ENCODE assay signal across 1 cellular context in genomic region chr6:34490390-34491090, GRCh38.
TF ChIP-seq lines count a peak whose summit lies in the region.

No MANE protein-coding gene starts in this region.

TF ChIP-seq in H1, 55 proteins besides CTCF, POLR2A, EP300 and RAD21 (continued from another document):
- TF ChIP-seq ZNF274 (IDR thresholded peaks at IDR 0.05; ENCODE audit: borderline replicate concordance, extremely low read depth, low read length), result no peak
- no peak for TF ChIP-seq SRF (IDR thresholded peaks at IDR 0.05; ENCODE audit: low read depth, low read length)
